ENCODE assay signal across 28 cellular contexts in genomic region chr4:139630991-139631390, GRCh38.
"Had no signal": no experiment of that assay in that cellular context is flagged by ENCODE, and none has a peak within 500 bp of the region (broad histone marks: within the 10 kb centered on the region; RNA-seq: fewer than 3 reads in every experiment).

No MANE protein-coding gene starts in this region.

- H3K9me3 ChIP-seq: esophagus squamous epithelium, heart right ventricle, neutrophil, pancreas, right lobe of liver, thoracic aorta, transverse colon, vagina had no signal

- H3K4me3 Mint-ChIP-seq: effector memory CD8-positive, alpha-beta T cell; immature natural killer cell; naive thymus-derived CD8-positive, alpha-beta T cell; nephron progenitor cell; stimulated activated naive B cell treated with anti-CD40 and anti-IgM and Interleukin-4, amounts not matched to agents 10 μg/mL and 1 μg/mL and 100 μg/mL, for 72 hours; stimulated activated naive CD8-positive, alpha-beta T cell treated with anti-CD3 and anti-CD28 coated beads, Interleukin-15, Interleukin-2, amounts not matched to agents 100 ng/mL and 50 ng/mL, for 24 hours had no signal

- H3K4me1 ChIP-seq: pancreas, right lobe of liver, transverse colon, vagina had no signal

- H3K36me3 Mint-ChIP-seq: immature natural killer cell; naive thymus-derived CD8-positive, alpha-beta T cell; stimulated activated naive B cell treated with anti-CD40 and anti-IgM and Interleukin-4, amounts not matched to agents 10 μg/mL and 1 μg/mL and 100 μg/mL, for 72 hours had no signal

- H3K4me1 Mint-ChIP-seq: immature natural killer cell; naive thymus-derived CD8-positive, alpha-beta T cell; stimulated activated naive B cell treated with anti-CD40 and anti-IgM and Interleukin-4, amounts not matched to agents 10 μg/mL and 1 μg/mL and 100 μg/mL, for 72 hours had no signal

- H3K27me3 ChIP-seq: esophagus squamous epithelium, neutrophil, pancreas, right lobe of liver, transverse colon, vagina had no signal

- H3K36me3 ChIP-seq: heart right ventricle, neutrophil, pancreas, right lobe of liver, thoracic aorta, transverse colon, vagina had no signal

- DNase-seq: dermis blood vessel endothelial cell; effector memory CD8-positive, alpha-beta T cell; erythroblast; esophagus squamous epithelium; foreskin melanocyte; glutamatergic neuron; heart right ventricle; hippocampal formation; immature natural killer cell; islet precursor cell; kidney glomerular epithelial cell; left colon; mesenchymal stem cell; naive thymus-derived CD8-positive, alpha-beta T cell; nephron progenitor cell; pancreas; right lobe of liver; small intestine; stimulated activated CD4-positive, alpha-beta T cell treated with anti-CD3 and anti-CD28 coated beads, Interleukin-15, amount 100 ng/mL, for 24 hours; stimulated activated CD4-positive, alpha-beta T cell treated with anti-CD3 and anti-CD28 coated beads, Interleukin-2, amount 100 ng/mL, for 48 hours; stimulated activated naive B cell treated with anti-CD40 and anti-IgM and Interleukin-4, amounts not matched to agents 10 μg/mL and 1 μg/mL and 100 μg/mL, for 72 hours; transverse colon had no signal

- H3K27ac ChIP-seq: coronary artery, esophagus squamous epithelium, heart right ventricle, neutrophil, pancreas, right lobe of liver, thoracic aorta, transverse colon, vagina had no signal

- H3K4me3 ChIP-seq: coronary artery, esophagus squamous epithelium, heart right ventricle, lung, pancreas, right lobe of liver, thoracic aorta, transverse colon, vagina had no signal

- H3K27ac Mint-ChIP-seq: effector memory CD8-positive, alpha-beta T cell; immature natural killer cell; naive thymus-derived CD8-positive, alpha-beta T cell; nephron progenitor cell; stimulated activated naive B cell treated with anti-CD40 and anti-IgM and Interleukin-4, amounts not matched to agents 10 μg/mL and 1 μg/mL and 100 μg/mL, for 72 hours; stimulated activated naive CD8-positive, alpha-beta T cell treated with anti-CD3 and anti-CD28 coated beads, Interleukin-15, Interleukin-2, amounts not matched to agents 100 ng/mL and 50 ng/mL, for 24 hours had no signal

- H3K9me3 Mint-ChIP-seq: effector memory CD8-positive, alpha-beta T cell; immature natural killer cell; naive thymus-derived CD8-positive, alpha-beta T cell; stimulated activated naive B cell treated with anti-CD40 and anti-IgM and Interleukin-4, amounts not matched to agents 10 μg/mL and 1 μg/mL and 100 μg/mL, for 72 hours; stimulated activated naive CD8-positive, alpha-beta T cell treated with anti-CD3 and anti-CD28 coated beads, Interleukin-15, Interleukin-2, amounts not matched to agents 100 ng/mL and 50 ng/mL, for 24 hours had no signal
